18 cellular contexts compared by ENCODE assay signal in genomic region chr10:130833596-130833995, GRCh38.
"Had no signal": no experiment of that assay in that cellular context is flagged by ENCODE, and none has a peak within 500 bp of the region (broad histone marks: within the 10 kb centered on the region; RNA-seq: fewer than 3 reads in every experiment).

No MANE protein-coding gene starts in this region.

- H3K4me1 Mint-ChIP-seq: mesothelial cell of epicardium, naive B cell had no signal

- H3K27ac Mint-ChIP-seq: mesothelial cell of epicardium, naive B cell had no signal

- ATAC-seq: foreskin keratinocyte, gastroesophageal sphincter, heart right ventricle, left cardiac atrium, left lung, left ventricle myocardium superior, lower lobe of right lung, mucosa of descending colon had no signal

- H3K27me3 Mint-ChIP-seq: naive B cell had no signal

- H3K27ac ChIP-seq: coronary artery, dorsolateral prefrontal cortex, esophagus muscularis mucosa, foreskin keratinocyte, gastroesophageal sphincter, heart right ventricle, left lung, lower lobe of right lung had no signal

- DNase-seq: dermis blood vessel endothelial cell; dorsolateral prefrontal cortex; effector CD4-positive, alpha-beta T cell; effector memory CD4-positive, alpha-beta T cell; foreskin keratinocyte; heart right ventricle; hippocampal formation; left cardiac atrium; left lung; left ventricle myocardium superior; lower lobe of right lung; mesenchymal stem cell; mucosa of descending colon; naive B cell had no signal

- H3K9me3 ChIP-seq: gastroesophageal sphincter, lower lobe of right lung, mucosa of descending colon had no signal

- H3K4me3 ChIP-seq: coronary artery, dorsolateral prefrontal cortex, esophagus muscularis mucosa, gastroesophageal sphincter, heart right ventricle, left lung, lower lobe of right lung, mucosa of descending colon had no signal

- H3K36me3 Mint-ChIP-seq: mesothelial cell of epicardium, naive B cell had no signal

- H3K27me3 ChIP-seq: foreskin keratinocyte, left lung had no signal

- H3K4me3 Mint-ChIP-seq: mesothelial cell of epicardium, naive B cell had no signal

- H3K36me3 ChIP-seq: esophagus muscularis mucosa, gastroesophageal sphincter, heart right ventricle, left lung, lower lobe of right lung had no signal

- H3K4me1 ChIP-seq: esophagus muscularis mucosa, foreskin keratinocyte, gastroesophageal sphincter, heart right ventricle, left lung, lower lobe of right lung had no signal
